In genomic region chr12:50529345-50529744, GRCh38 we compare ENCODE assay signal across 15 cellular contexts. TPM values are rescaled to one million over a fixed set of nuclear protein-coding genes. Genes with fewer than 3 reads are reported as not detected.
DNase-seq lines count a peak whose midpoint lies in the region; ATAC-seq, FAIRE-seq and TF ChIP-seq lines count a peak whose summit lies in the region.
"Had no signal": no experiment of that assay in that cellular context is flagged by ENCODE, and none has a peak within 500 bp of the region (broad histone marks: within the 10 kb centered on the region; RNA-seq: fewer than 3 reads in every experiment).

No MANE protein-coding gene starts in this region.

- H3K27me3 Mint-ChIP-seq in activated naive CD4-positive, alpha-beta T cell treated with anti-CD3 and anti-CD28 coated beads, Interleukin-2, amount 50 U/mL, for 24 hours = no peaks in the 10 kb centered on the region
- H3K27me3 Mint-ChIP-seq in stimulated activated naive B cell treated with anti-CD40 and anti-IgM and Interleukin-4, amounts not matched to agents 10 μg/mL and 1 μg/mL and 100 μg/mL, for 72 hours = no peaks in the 10 kb centered on the region

- H3K27ac Mint-ChIP-seq in activated naive CD4-positive, alpha-beta T cell treated with anti-CD3 and anti-CD28 coated beads, Interleukin-2, amount 50 U/mL, for 24 hours = peak overlapping the region; percentile 92
- H3K27ac Mint-ChIP-seq in stimulated activated naive B cell treated with anti-CD40 and anti-IgM and Interleukin-4, amounts not matched to agents 10 μg/mL and 1 μg/mL and 100 μg/mL, for 72 hours = peak overlapping the region; percentile 53

- no peak overlapping the region for H3K4me3 ChIP-seq in heart right ventricle
- H3K4me3 ChIP-seq: spleen had no signal

- TF ChIP-seq CTCF in heart right ventricle (IDR thresholded peaks at IDR 0.05) = no peak

- no peak for FAIRE-seq in RCC 7860 (lab: Jason Lieb, UNC)
- FAIRE-seq: frontal cortex, H54 had no signal

- no peaks in the 10 kb centered on the region for H3K36me3 ChIP-seq in heart right ventricle

- 96 to 97% methylated on average over 3 of the region's 3 CpGs for WGBS in heart right ventricle, 2 donors

- peak overlapping the region; percentile 9 for H3K4me3 Mint-ChIP-seq in activated naive CD4-positive, alpha-beta T cell treated with anti-CD3 and anti-CD28 coated beads, Interleukin-2, amount 50 U/mL, for 24 hours
- H3K4me3 Mint-ChIP-seq in stimulated activated naive B cell treated with anti-CD40 and anti-IgM and Interleukin-4, amounts not matched to agents 10 μg/mL and 1 μg/mL and 100 μg/mL, for 72 hours = no peak overlapping the region

- H3K4me1 ChIP-seq in heart right ventricle = peaks cover 4 to 63% (median 23%) of the 10 kb centered on the region in 9 donors

- DNase-seq in activated naive CD4-positive, alpha-beta T cell (lab: John Stamatoyannopoulos, UW) = no peak
- DNase-seq in RCC 7860 (ENCODE audit: low spot score) = peak; percentile 40
- peak; percentile 48 for DNase-seq in glomerular visceral epithelial cell (ENCODE audit: extremely low spot score)
- DNase-seq in stimulated activated naive B cell treated with anti-CD40 and anti-IgM and Interleukin-4, amounts not matched to agents 10 μg/mL and 1 μg/mL and 100 μg/mL, for 72 hours = no peak
- DNase-seq in NCI-H345 treated with DMSO at 0.1 percent for 48 hours (lab: John Stamatoyannopoulos, UW; ENCODE audit: unreplicated experiment) = no peak
- DNase-seq in HUDEP-2 (lab: John Stamatoyannopoulos, UW; ENCODE audit: unreplicated experiment in 76 of 76) = no peak
- no peak for DNase-seq in heart right ventricle
- DNase-seq: activated gamma-delta T cell, mesendoderm, NCI-H1417 treated with DMSO at 0.1 percent for 48 hours, spleen had no signal

- no peak for ATAC-seq in stimulated activated naive B cell treated with anti-CD40 and anti-IgM and Interleukin-4, amounts not matched to agents 10 μg/mL and 1 μg/mL and 100 μg/mL, for 72 hours (replicated peaks)
- no peak for ATAC-seq in heart right ventricle
- ATAC-seq: Panc1 had no signal

- intact Hi-C loops in heart right ventricle (cut with DNase I) = no loop called here

- no peaks in the 10 kb centered on the region for H3K9me3 Mint-ChIP-seq in activated naive CD4-positive, alpha-beta T cell treated with anti-CD3 and anti-CD28 coated beads, Interleukin-2, amount 50 U/mL, for 24 hours
- H3K9me3 Mint-ChIP-seq in stimulated activated naive B cell treated with anti-CD40 and anti-IgM and Interleukin-4, amounts not matched to agents 10 μg/mL and 1 μg/mL and 100 μg/mL, for 72 hours = peaks cover 0 to 1% of the 10 kb centered on the region in 2 donors

- no peaks in the 10 kb centered on the region for H3K9me3 ChIP-seq in heart right ventricle
- H3K9me3 ChIP-seq: spleen had no signal

- no peaks in the 10 kb centered on the region for H3K27me3 ChIP-seq in heart right ventricle
- H3K27me3 ChIP-seq: spleen had no signal

- peaks cover 49% of the 10 kb centered on the region for H3K4me1 Mint-ChIP-seq in activated naive CD4-positive, alpha-beta T cell treated with anti-CD3 and anti-CD28 coated beads, Interleukin-2, amount 50 U/mL, for 24 hours
- H3K4me1 Mint-ChIP-seq in stimulated activated naive B cell treated with anti-CD40 and anti-IgM and Interleukin-4, amounts not matched to agents 10 μg/mL and 1 μg/mL and 100 μg/mL, for 72 hours = peaks cover 21 to 45% of the 10 kb centered on the region in 2 donors

- peaks cover 13% of the 10 kb centered on the region for H3K36me3 Mint-ChIP-seq in activated naive CD4-positive, alpha-beta T cell treated with anti-CD3 and anti-CD28 coated beads, Interleukin-2, amount 50 U/mL, for 24 hours
- peaks cover 15 to 20% of the 10 kb centered on the region in 2 donors for H3K36me3 Mint-ChIP-seq in stimulated activated naive B cell treated with anti-CD40 and anti-IgM and Interleukin-4, amounts not matched to agents 10 μg/mL and 1 μg/mL and 100 μg/mL, for 72 hours

- no peak overlapping the region for H3K27ac ChIP-seq in heart right ventricle

RNA-seq across cellular contexts. Expression of gene DIP2B, which starts 24.6 kb away (rescaled TPM):
- 10 to 100 TPM; 11.7 to 21.5 (median 16.2) TPM for total RNA-seq in heart right ventricle
- polyA plus RNA-seq in heart right ventricle = 1 to 10 TPM; 3.0 to 3.6 TPM

Comparison
In these comparisons a context has a peak if more than half of its experiments do, and no peak if none do; other contexts are left out.
1. DNase-seq: peak in RCC 7860 (single experiment) and glomerular visceral epithelial cell (single experiment); none in activated naive CD4-positive, alpha-beta T cell (0 of 4), stimulated activated naive B cell treated with anti-CD40 and anti-IgM and Interleukin-4, amounts not matched to agents 10 μg/mL and 1 μg/mL and 100 μg/mL, for 72 hours (single experiment), NCI-H345 treated with DMSO at 0.1 percent for 48 hours (single experiment), HUDEP-2 (0 of 76) and heart right ventricle (0 of 2).